Comparison of ENCODE assay signal across 11 cellular contexts in genomic region chr5:176188506-176189193, GRCh38. TPM values are rescaled to one million over a fixed set of nuclear protein-coding genes. Genes with fewer than 3 reads are reported as not detected.
DNase-seq lines count a peak whose midpoint lies in the region; TF ChIP-seq lines count a peak whose summit lies in the region.
"Had no signal": no experiment of that assay in that cellular context is flagged by ENCODE, and none has a peak within 500 bp of the region (broad histone marks: within the 10 kb centered on the region; RNA-seq: fewer than 3 reads in every experiment).

No MANE protein-coding gene starts in this region.

- TF ChIP-seq CTCF in right atrium auricular region (IDR thresholded peaks at IDR 0.05) (no peak), left ventricle myocardium inferior (IDR thresholded peaks at IDR 0.05; ENCODE audit: borderline replicate concordance) (no peak)

- H3K4me1 ChIP-seq in right atrium auricular region (no peaks in the 10 kb centered on the region), left ventricle myocardium inferior (no peaks in the 10 kb centered on the region)
- H3K4me1 ChIP-seq: Caco-2 had no signal

- H3K27ac ChIP-seq in right atrium auricular region (no peak overlapping the region), left ventricle myocardium inferior (replicated peaks) (no peak overlapping the region)
- H3K27ac ChIP-seq: 22Rv1, KMS-11 had no signal

- H3K27me3 ChIP-seq in right atrium auricular region, result no peaks in the 10 kb centered on the region
- H3K27me3 ChIP-seq in left ventricle myocardium inferior (ENCODE audit: low read depth), result peaks cover 62% of the 10 kb centered on the region
- no peaks in the 10 kb centered on the region for H3K27me3 ChIP-seq in H7 (ENCODE audit: control insufficient read depth, insufficient read depth, low read length)

- H3K36me3 ChIP-seq in right atrium auricular region (no peaks in the 10 kb centered on the region), left ventricle myocardium inferior (no peaks in the 10 kb centered on the region), H7 (replicated peaks; ENCODE audit: control insufficient read depth, insufficient read depth, low read length) (no peaks in the 10 kb centered on the region)

- intact Hi-C loops in left ventricle myocardium inferior (cut with micrococcal nuclease), result no loop called here

- DNase-seq in right atrium auricular region (ENCODE audit: low spot score) (peak; percentile 46), left ventricle myocardium inferior (no peak), islet precursor cell (peak; percentile 34), renal cortical epithelial cell (ENCODE audit: low read depth) (peak; percentile 56), H7 (no peak), SHP77 treated with DMSO at 0.1 percent for 48 hours (lab: John Stamatoyannopoulos, UW) (no peak)
- no peak for DNase-seq in stimulated activated CD4-positive, alpha-beta T cell treated with anti-CD3 and anti-CD28 coated beads, Interleukin-4, amount 100 ng/mL, for 4 hours
- DNase-seq: Caco-2; CD8-positive, alpha-beta T cell had no signal

- H3K4me3 ChIP-seq in right atrium auricular region (no peak overlapping the region), left ventricle myocardium inferior (no peak overlapping the region), H7 (ENCODE audit: insufficient read depth, low read depth, low read length) (no peak overlapping the region)

- H3K9me3 ChIP-seq in right atrium auricular region, result no peaks in the 10 kb centered on the region
- H3K9me3 ChIP-seq in left ventricle myocardium inferior (replicated peaks), result no peaks in the 10 kb centered on the region
- H3K9me3 ChIP-seq: Caco-2 had no signal

RNA-seq across cellular contexts. Expression of gene SIMC1, which starts 49.6 kb away (rescaled TPM):
- total RNA-seq in right atrium auricular region, result 1 to 10 TPM; 5.2 to 9.1 TPM
- 4.7 TPM for total RNA-seq in left ventricle myocardium inferior
- 2.3 and 7.0 TPM in 2 replicates for total RNA-seq in renal cortical epithelial cell
- 13.0 and 15.0 TPM in 2 replicates for total RNA-seq in H7 (2014; rRNA removed; shearing (Covaris generic))

Comparison
In these comparisons a context has a peak if more than half of its experiments do, and no peak if none do; other contexts are left out.
1. DNase-seq: peak in right atrium auricular region (single experiment), islet precursor cell (single experiment) and renal cortical epithelial cell (single experiment); none in left ventricle myocardium inferior (single experiment), stimulated activated CD4-positive, alpha-beta T cell treated with anti-CD3 and anti-CD28 coated beads, Interleukin-4, amount 100 ng/mL, for 4 hours (0 of 2), H7 (single experiment) and SHP77 treated with DMSO at 0.1 percent for 48 hours (single experiment).